In the genomic region with DNA sequence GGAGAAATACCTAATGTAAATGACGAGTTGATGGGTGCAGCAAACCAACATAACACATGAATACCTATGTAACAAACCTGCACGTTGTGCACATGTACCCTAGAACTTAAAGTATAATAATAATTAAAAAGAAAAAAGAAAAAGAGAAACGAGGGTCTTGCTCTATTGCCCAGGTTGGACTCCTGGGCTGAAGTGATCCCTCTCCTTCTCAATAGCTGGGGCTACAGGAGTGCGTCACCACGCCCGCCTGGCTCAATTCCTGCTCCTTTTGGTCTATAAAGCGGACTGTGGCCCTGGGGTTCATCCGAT, we compare ENCODE assay signal across 9 cellular contexts. TPM values are rescaled to one million over a fixed set of nuclear protein-coding genes. Genes with fewer than 3 reads are reported as not detected.
A peak's percentile ranks its signal among the peaks of the same experiment; 100 is the strongest.
DNase-seq lines count a peak whose midpoint lies in the region; ATAC-seq and TF ChIP-seq lines count a peak whose summit lies in the region.
"Had no signal": no experiment of that assay in that cellular context is flagged by ENCODE, and none has a peak within 500 bp of the region (broad histone marks: within the 10 kb centered on the region; RNA-seq: fewer than 3 reads in every experiment).

No MANE protein-coding gene starts in this region.

- H3K27ac Mint-ChIP-seq in activated naive CD8-positive, alpha-beta T cell treated with anti-CD3 and anti-CD28 coated beads for 36 hours, result peak overlapping the region; percentile 92
- peak overlapping the region; percentile 98 for H3K27ac Mint-ChIP-seq in stimulated activated memory B cell treated with anti-CD40 and anti-IgM and Interleukin-4, amounts not matched to agents 10 μg/mL and 1 μg/mL and 100 μg/mL, for 72 hours

- H3K4me1 ChIP-seq in HEK293 (ENCODE audit: control insufficient read depth, insufficient read depth, low read length), result no peaks in the 10 kb centered on the region

- no peak for ATAC-seq in stimulated activated memory B cell treated with anti-CD40 and anti-IgM and Interleukin-4, amounts not matched to agents 10 μg/mL and 1 μg/mL and 100 μg/mL, for 72 hours
- ATAC-seq in GM21576 (IDR thresholded peaks at IDR 0.05; ENCODE audit: unreplicated experiment), result no peak
- no peak for ATAC-seq in HG03159 (IDR thresholded peaks at IDR 0.05; ENCODE audit: unreplicated experiment)

- POLR2A ChIA-PET in HEK293 (lab: Yijun Ruan, JAX), result interaction anchor here (0.5 to 1.0 kb wide), 2 partner anchors 16 to 930 kb away, joined by 4 read pairs; no protein-coding TSS in a partner anchor

- DNase-seq in activated naive CD8-positive, alpha-beta T cell treated with anti-CD3 and anti-CD28 coated beads for 36 hours, result no peak
- DNase-seq in D341Med (ENCODE audit: low spot score), result no peak
- no peak for DNase-seq in NCI-H2029 treated with DMSO at 0.1 percent for 48 hours (lab: John Stamatoyannopoulos, UW)

- peak overlapping the region; percentile 89 for H3K4me3 Mint-ChIP-seq in activated naive CD8-positive, alpha-beta T cell treated with anti-CD3 and anti-CD28 coated beads for 36 hours
- H3K4me3 Mint-ChIP-seq in stimulated activated memory B cell treated with anti-CD40 and anti-IgM and Interleukin-4, amounts not matched to agents 10 μg/mL and 1 μg/mL and 100 μg/mL, for 72 hours, result peak overlapping the region; percentile 95

- H3K4me3 ChIP-seq in HEK293 (ENCODE audit: low read depth, low read length), result peak overlapping the region; percentile 88
- H3K4me3 ChIP-seq in iPS-11a (ENCODE audit: low read depth, low read length), result peak overlapping the region; percentile 71

- peaks cover 10% of the 10 kb centered on the region for H3K36me3 Mint-ChIP-seq in activated naive CD8-positive, alpha-beta T cell treated with anti-CD3 and anti-CD28 coated beads for 36 hours
- peaks cover 21% of the 10 kb centered on the region for H3K36me3 Mint-ChIP-seq in stimulated activated memory B cell treated with anti-CD40 and anti-IgM and Interleukin-4, amounts not matched to agents 10 μg/mL and 1 μg/mL and 100 μg/mL, for 72 hours

- no peaks in the 10 kb centered on the region for H3K9me3 Mint-ChIP-seq in activated naive CD8-positive, alpha-beta T cell treated with anti-CD3 and anti-CD28 coated beads for 36 hours
- H3K9me3 Mint-ChIP-seq in stimulated activated memory B cell treated with anti-CD40 and anti-IgM and Interleukin-4, amounts not matched to agents 10 μg/mL and 1 μg/mL and 100 μg/mL, for 72 hours, result no peaks in the 10 kb centered on the region

- peak overlapping the region; percentile 81; the same call in 1 of the 2 replicates for H3K27ac ChIP-seq in HEK293 (ENCODE audit: extremely low read depth, low read depth, low read length)

- no peak for TF ChIP-seq CTCF in HEK293 (tag by site-specific recombination; IDR thresholded peaks at IDR 0.05)

- H3K9me3 ChIP-seq in HEK293 (ENCODE audit: control insufficient read depth, insufficient read depth, low read depth, low read length), result no peaks in the 10 kb centered on the region

- H3K27me3 Mint-ChIP-seq in activated naive CD8-positive, alpha-beta T cell treated with anti-CD3 and anti-CD28 coated beads for 36 hours, result no peaks in the 10 kb centered on the region
- H3K27me3 Mint-ChIP-seq in stimulated activated memory B cell treated with anti-CD40 and anti-IgM and Interleukin-4, amounts not matched to agents 10 μg/mL and 1 μg/mL and 100 μg/mL, for 72 hours, result no peaks in the 10 kb centered on the region

- H3K4me1 Mint-ChIP-seq in activated naive CD8-positive, alpha-beta T cell treated with anti-CD3 and anti-CD28 coated beads for 36 hours, result peaks cover 13% of the 10 kb centered on the region
- peaks cover 17% of the 10 kb centered on the region for H3K4me1 Mint-ChIP-seq in stimulated activated memory B cell treated with anti-CD40 and anti-IgM and Interleukin-4, amounts not matched to agents 10 μg/mL and 1 μg/mL and 100 μg/mL, for 72 hours

- CTCF ChIA-PET in HEK293 (lab: Yijun Ruan, JAX), result interaction anchor here (0.6 to 19.0 kb wide), 3 partner anchors 28 to 58 kb away, joined by 3 to 308 read pairs (median 4); no protein-coding TSS in a partner anchor

- peaks cover 0 to 28% of the 10 kb centered on the region in 2 experiments; a peak in 1 of 3 replicates for H3K36me3 ChIP-seq in HEK293 (ENCODE audit: control insufficient read depth in 2 of 2, insufficient read depth in 1 of 2, low read length in 2 of 2)

TF ChIP-seq in HEK293, 187 proteins besides CTCF, POLR2A, EP300 and RAD21:
- TF ChIP-seq, protein P1, sequence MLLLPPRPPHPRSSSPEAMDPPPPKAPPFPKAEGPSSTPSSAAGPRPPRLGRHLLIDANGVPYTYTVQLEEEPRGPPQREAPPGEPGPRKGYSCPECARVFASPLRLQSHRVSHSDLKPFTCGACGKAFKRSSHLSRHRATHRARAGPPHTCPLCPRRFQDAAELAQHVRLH (tag by site-specific recombination; IDR thresholded peaks at IDR 0.05), result no peak
- TF ChIP-seq ZNF645 (tag by site-specific recombination; IDR thresholded peaks at IDR 0.05) (no peak), ZNF140 (tag by site-specific recombination; IDR thresholded peaks at IDR 0.05) (no peak), ZNF623 (tag by site-specific recombination; IDR thresholded peaks at IDR 0.05) (no peak), ZNF239 (tag by site-specific recombination; IDR thresholded peaks at IDR 0.05) (no peak), ZBTB8A (tag by site-specific recombination; IDR thresholded peaks at IDR 0.05) (no peak), ZNF121 (tag by site-specific recombination; IDR thresholded peaks at IDR 0.05) (peak; percentile 72; the same call in 1 of the 2 replicates), PRDM1 (tag by site-specific recombination; IDR thresholded peaks at IDR 0.05) (no peak), ZNF660 (tag by site-specific recombination; IDR thresholded peaks at IDR 0.05) (0 out of 2 replicates have a peak, but pooled peaks have one; percentile 21)

RNA-seq across cellular contexts. Expression of gene PTS, which starts 0.5 kb away (rescaled TPM):
- total RNA-seq in activated naive CD8-positive, alpha-beta T cell treated with anti-CD3 and anti-CD28 coated beads for 36 hours, result 10 to 100 TPM; 28.9 to 31.0 TPM

RNA-seq across cellular contexts. Expression of gene PLET1, which starts 35.0 kb away (rescaled TPM):
- not detected for total RNA-seq in activated naive CD8-positive, alpha-beta T cell treated with anti-CD3 and anti-CD28 coated beads for 36 hours
- total RNA-seq: SK-MEL-5 had no signal

RNA-seq across cellular contexts. Expression of gene BCO2, which starts 50.4 kb away (rescaled TPM):
- total RNA-seq in activated naive CD8-positive, alpha-beta T cell treated with anti-CD3 and anti-CD28 coated beads for 36 hours, result under 1 TPM; 0.40 to 0.41 TPM

RNA-seq across cellular contexts. Expression of gene TEX12, which starts 58.5 kb away (rescaled TPM):
- under 1 TPM; 0.25 to 0.26 TPM for total RNA-seq in activated naive CD8-positive, alpha-beta T cell treated with anti-CD3 and anti-CD28 coated beads for 36 hours
